In genomic region chr9:124390812-124391658, GRCh38 we compare ENCODE assay signal across 14 cellular contexts. TPM values are rescaled to one million over a fixed set of nuclear protein-coding genes. Genes with fewer than 3 reads are reported as not detected.
DNase-seq lines count a peak whose midpoint lies in the region; ATAC-seq and TF ChIP-seq lines count a peak whose summit lies in the region.
"Had no signal": no experiment of that assay in that cellular context is flagged by ENCODE, and none has a peak within 500 bp of the region (broad histone marks: within the 10 kb centered on the region; RNA-seq: fewer than 3 reads in every experiment).

No MANE protein-coding gene starts in this region.

- intact Hi-C loops in upper lobe of right lung (cut with DNase I) = no loop called here

- no peak overlapping the region for H3K27ac ChIP-seq in upper lobe of right lung
- H3K27ac ChIP-seq: BLaER1 had no signal

- no peak overlapping the region for H3K4me3 Mint-ChIP-seq in activated naive CD8-positive, alpha-beta T cell
- no peak overlapping the region for H3K4me3 Mint-ChIP-seq in activated naive CD8-positive, alpha-beta T cell treated with anti-CD3 and anti-CD28 coated beads, Interleukin-2, amount 50 U/mL, for 24 hours
- H3K4me3 Mint-ChIP-seq in T-cell = no peak overlapping the region
- H3K4me3 Mint-ChIP-seq: activated CD4-positive, alpha-beta T cell treated with anti-CD3 and anti-CD28 coated beads for 36 hours; activated naive CD8-positive, alpha-beta T cell treated with anti-CD3 and anti-CD28 coated beads, Interleukin-2, amount 10 ng/mL, durations not matched to agents 7 days and 5 days had no signal

- no peak for ATAC-seq in activated naive CD8-positive, alpha-beta T cell treated with anti-CD3 and anti-CD28 coated beads, Interleukin-2, amount 50 U/mL, for 24 hours
- ATAC-seq in upper lobe of right lung (peak; percentile 59), T-cell (replicated peaks in 1 of 4) (no peak)
- ATAC-seq: activated CD4-positive, alpha-beta T cell treated with anti-CD3 and anti-CD28 coated beads for 36 hours had no signal

- peaks cover 71% of the 10 kb centered on the region for H3K4me1 Mint-ChIP-seq in activated naive CD8-positive, alpha-beta T cell (ENCODE audit: low read depth)
- peaks cover 60% of the 10 kb centered on the region for H3K4me1 Mint-ChIP-seq in activated naive CD8-positive, alpha-beta T cell treated with anti-CD3 and anti-CD28 coated beads, Interleukin-2, amount 50 U/mL, for 24 hours
- peaks cover 58 to 83% (median 71%) of the 10 kb centered on the region in 3 donors for H3K4me1 Mint-ChIP-seq in T-cell

- H3K27ac Mint-ChIP-seq in activated naive CD8-positive, alpha-beta T cell = peak overlapping the region; percentile 10
- H3K27ac Mint-ChIP-seq in activated naive CD8-positive, alpha-beta T cell treated with anti-CD3 and anti-CD28 coated beads, Interleukin-2, amount 50 U/mL, for 24 hours = no peak overlapping the region
- H3K27ac Mint-ChIP-seq in T-cell = no peak overlapping the region
- H3K27ac Mint-ChIP-seq: activated CD4-positive, alpha-beta T cell treated with anti-CD3 and anti-CD28 coated beads for 36 hours; activated naive CD8-positive, alpha-beta T cell treated with anti-CD3 and anti-CD28 coated beads, Interleukin-2, amount 10 ng/mL, durations not matched to agents 7 days and 5 days had no signal

- no peak for DNase-seq in activated naive CD8-positive, alpha-beta T cell treated with anti-CD3 and anti-CD28 coated beads, Interleukin-2, amount 50 U/mL, for 24 hours
- DNase-seq in NCI-H774 (lab: John Stamatoyannopoulos, UW) (peak; percentile 51), fibroblast of peridontal ligament (ENCODE audit: extremely low read depth) (peak; percentile 84), upper lobe of right lung (no peak), T-cell (no peak), D341Med (ENCODE audit: low spot score) (no peak), NCI-H2107 treated with DMSO at 0.1 percent for 48 hours (lab: John Stamatoyannopoulos, UW; ENCODE audit: unreplicated experiment) (no peak)
- DNase-seq: activated CD4-positive, alpha-beta T cell treated with anti-CD3 and anti-CD28 coated beads for 36 hours; activated naive CD8-positive, alpha-beta T cell treated with anti-CD3 and anti-CD28 coated beads, Interleukin-2, amount 10 ng/mL, durations not matched to agents 7 days and 5 days; NCI-H1105 had no signal

- CTCF ChIA-PET in T-cell (lab: Charles Lee) = interaction anchor here in 1 of 2 donors (1.2 kb wide), 1 partner anchor 9 kb away, joined by 3 read pairs; no protein-coding TSS in a partner anchor

- peaks cover 7% of the 10 kb centered on the region for H3K36me3 Mint-ChIP-seq in activated naive CD8-positive, alpha-beta T cell
- H3K36me3 Mint-ChIP-seq in activated naive CD8-positive, alpha-beta T cell treated with anti-CD3 and anti-CD28 coated beads, Interleukin-2, amount 50 U/mL, for 24 hours (ENCODE audit: low read depth) = peaks cover 14% of the 10 kb centered on the region
- peaks cover 19% of the 10 kb centered on the region for H3K36me3 Mint-ChIP-seq in T-cell
- H3K36me3 Mint-ChIP-seq: activated naive CD8-positive, alpha-beta T cell treated with anti-CD3 and anti-CD28 coated beads, Interleukin-2, amount 10 ng/mL, durations not matched to agents 7 days and 5 days had no signal

- no peak for TF ChIP-seq CTCF in upper lobe of right lung (IDR thresholded peaks at IDR 0.05)

- H3K36me3 ChIP-seq in upper lobe of right lung = no peaks in the 10 kb centered on the region

- no peaks in the 10 kb centered on the region for H3K27me3 ChIP-seq in upper lobe of right lung
- H3K27me3 ChIP-seq: BLaER1 had no signal

- no peak overlapping the region for H3K4me3 ChIP-seq in upper lobe of right lung
- H3K4me3 ChIP-seq: BLaER1 had no signal

- H3K4me1 ChIP-seq in upper lobe of right lung = peaks cover 26% of the 10 kb centered on the region

- POLR2A ChIA-PET in T-cell (lab: Charles Lee) = interaction anchor here (0.6 to 0.7 kb wide), 2 partner anchors 16 to 98 kb away, joined by 4 to 6 read pairs; no protein-coding TSS in a partner anchor

- H3K9me3 Mint-ChIP-seq in activated naive CD8-positive, alpha-beta T cell (ENCODE audit: low read depth) = no peaks in the 10 kb centered on the region
- H3K9me3 Mint-ChIP-seq in activated naive CD8-positive, alpha-beta T cell treated with anti-CD3 and anti-CD28 coated beads, Interleukin-2, amount 50 U/mL, for 24 hours = no peaks in the 10 kb centered on the region
- H3K9me3 Mint-ChIP-seq in T-cell = no peaks in the 10 kb centered on the region
- H3K9me3 Mint-ChIP-seq: activated naive CD8-positive, alpha-beta T cell treated with anti-CD3 and anti-CD28 coated beads, Interleukin-2, amount 10 ng/mL, durations not matched to agents 7 days and 5 days had no signal

- no peaks in the 10 kb centered on the region for H3K9me3 ChIP-seq in upper lobe of right lung
- H3K9me3 ChIP-seq: BLaER1 had no signal

- H3K27me3 Mint-ChIP-seq in activated naive CD8-positive, alpha-beta T cell = no peaks in the 10 kb centered on the region
- no peaks in the 10 kb centered on the region for H3K27me3 Mint-ChIP-seq in activated naive CD8-positive, alpha-beta T cell treated with anti-CD3 and anti-CD28 coated beads, Interleukin-2, amount 50 U/mL, for 24 hours
- H3K27me3 Mint-ChIP-seq in T-cell = no peaks in the 10 kb centered on the region
- H3K27me3 Mint-ChIP-seq: activated CD4-positive, alpha-beta T cell treated with anti-CD3 and anti-CD28 coated beads for 36 hours; activated naive CD8-positive, alpha-beta T cell treated with anti-CD3 and anti-CD28 coated beads, Interleukin-2, amount 10 ng/mL, durations not matched to agents 7 days and 5 days had no signal

RNA-seq across cellular contexts. Expression of gene PSMB7, which starts 24.2 kb away (rescaled TPM):
- total RNA-seq in upper lobe of right lung = 73.5 TPM
- total RNA-seq in T-cell = 10 to 100 TPM; 62.6 to 75.8 (median 68.6) TPM

RNA-seq across cellular contexts. Expression of gene ADGRD2, which starts 59.2 kb away (rescaled TPM):
- total RNA-seq in upper lobe of right lung (not detected), T-cell (not detected)
- total RNA-seq: activated CD4-positive, alpha-beta T cell treated with anti-CD3 and anti-CD28 coated beads for 36 hours; activated naive CD8-positive, alpha-beta T cell treated with anti-CD3 and anti-CD28 coated beads, Interleukin-2, amount 10 ng/mL, durations not matched to agents 7 days and 5 days; omental fat pad; Right ventricle myocardium inferior had no signal

Comparison
In these comparisons a context has a peak if more than half of its experiments do, and no peak if none do; other contexts are left out.
1. DNase-seq: peak in NCI-H774 (single experiment) and fibroblast of peridontal ligament (single experiment); none in activated naive CD8-positive, alpha-beta T cell treated with anti-CD3 and anti-CD28 coated beads, Interleukin-2, amount 50 U/mL, for 24 hours (single experiment), upper lobe of right lung (single experiment), T-cell (0 of 34), D341Med (single experiment) and NCI-H2107 treated with DMSO at 0.1 percent for 48 hours (single experiment).